In genomic region chr19:35776102-35776788, GRCh38 we compare ENCODE assay signal across 8 cellular contexts. TPM values are rescaled to one million over a fixed set of nuclear protein-coding genes. Genes with fewer than 3 reads are reported as not detected.
DNase-seq lines count a peak whose midpoint lies in the region; ATAC-seq, FAIRE-seq and TF ChIP-seq lines count a peak whose summit lies in the region.

No MANE protein-coding gene starts in this region.

- RAD21 ChIA-PET in GM12878 (lab: Charles Lee; ENCODE audit: unreplicated experiment) = interaction anchor here (1.1 kb wide), 1 partner anchor 36 kb away, joined by 4 read pairs; no protein-coding TSS in a partner anchor

- no peaks in the 10 kb centered on the region for H3K79me1 ChIP-seq in mesendoderm (ENCODE audit: low read length)

- H2AK5ac ChIP-seq in mesendoderm (ENCODE audit: low read length) = no peak overlapping the region

- H4K20me1 ChIP-seq in GM12878 (ENCODE audit: control insufficient read depth, insufficient read depth) = no peaks in the 10 kb centered on the region

- H3K27me3 Mint-ChIP-seq in stimulated activated naive CD8-positive, alpha-beta T cell treated with anti-CD3 and anti-CD28 coated beads, Interleukin-15, Interleukin-2, amounts not matched to agents 100 ng/mL and 50 ng/mL, for 24 hours = no peaks in the 10 kb centered on the region

- no peaks in the 10 kb centered on the region for H3K9me3 ChIP-seq in GM12878 (replicated peaks; ENCODE audit: control insufficient read depth, insufficient read depth, low read length)
- no peaks in the 10 kb centered on the region for H3K9me3 ChIP-seq in aorta (ENCODE audit: control insufficient read depth, low read length)

- no peak for ATAC-seq in stimulated activated naive CD8-positive, alpha-beta T cell treated with anti-CD3 and anti-CD28 coated beads, Interleukin-15, Interleukin-2, amounts not matched to agents 100 U/mL and 50 U/mL, for 24 hours
- ATAC-seq in GM12878 (no peak), aorta (ENCODE audit: low FRiP score) (no peak), HG02763 (IDR thresholded peaks at IDR 0.05; ENCODE audit: unreplicated experiment) (no peak), HG03469 (IDR thresholded peaks at IDR 0.05; ENCODE audit: unreplicated experiment) (no peak)

- TF ChIP-seq RAD21 in GM12878 (IDR thresholded peaks at IDR 0.05; ENCODE audit: insufficient read depth, low read depth, low read length) = no peak

- CTCF ChIA-PET in GM12878 (lab: Yijun Ruan, JAX) = interaction anchor here (0.6 to 1.3 kb wide), 3 partner anchors 58 to 278 kb away, joined by 3 read pairs; partner anchors contain the start of gene THAP8

- no peak overlapping the region for H2BK5ac ChIP-seq in mesendoderm (ENCODE audit: low read length)

- no peak overlapping the region for H2BK120ac ChIP-seq in mesendoderm (ENCODE audit: low read depth, low read length)

- no peak overlapping the region for H4K5ac ChIP-seq in mesendoderm (ENCODE audit: low read length)

- H3K9me3 Mint-ChIP-seq in stimulated activated naive CD8-positive, alpha-beta T cell treated with anti-CD3 and anti-CD28 coated beads, Interleukin-15, Interleukin-2, amounts not matched to agents 100 ng/mL and 50 ng/mL, for 24 hours = no peaks in the 10 kb centered on the region

- TF ChIP-seq EP300 in GM12878 (IDR thresholded peaks at IDR 0.05; ENCODE audit: borderline replicate concordance in 1 of 2, control insufficient read depth in 1 of 2, low read depth in 2 of 2, low read length in 2 of 2) = no peak

- H4K8ac ChIP-seq in mesendoderm (ENCODE audit: low read depth, low read length) = no peak overlapping the region

- H3K36me3 ChIP-seq in GM12878 (ENCODE audit: control insufficient read depth in 2 of 2, insufficient read depth in 2 of 2, low read length in 1 of 2) = no peaks in the 10 kb centered on the region; a peak in 1 of 4 replicates
- no peaks in the 10 kb centered on the region for H3K36me3 ChIP-seq in mesendoderm (ENCODE audit: control insufficient read depth, insufficient read depth, low read length)
- peaks cover 0 to 1% of the 10 kb centered on the region in 2 donors for H3K36me3 ChIP-seq in aorta (ENCODE audit: control insufficient read depth in 1 of 2, insufficient read depth in 2 of 2, low read length in 1 of 2)

- no peak overlapping the region for H3K18ac ChIP-seq in mesendoderm (ENCODE audit: low read length)

- peak overlapping the region; percentile 79 for H3K4me3 Mint-ChIP-seq in stimulated activated naive CD8-positive, alpha-beta T cell treated with anti-CD3 and anti-CD28 coated beads, Interleukin-15, Interleukin-2, amounts not matched to agents 100 ng/mL and 50 ng/mL, for 24 hours

- no peaks in the 10 kb centered on the region for H3K36me3 Mint-ChIP-seq in stimulated activated naive CD8-positive, alpha-beta T cell treated with anti-CD3 and anti-CD28 coated beads, Interleukin-15, Interleukin-2, amounts not matched to agents 100 ng/mL and 50 ng/mL, for 24 hours (ENCODE audit: low read depth)

- H2BK15ac ChIP-seq in mesendoderm (replicated peaks; ENCODE audit: low read depth) = no peak overlapping the region

- H3K27me3 ChIP-seq in GM12878 (replicated peaks in 1 of 2; ENCODE audit: control insufficient read depth in 2 of 2, insufficient read depth in 2 of 2, low read length in 1 of 2) (no peaks in the 10 kb centered on the region), mesendoderm (ENCODE audit: insufficient read depth, low read length, poor library complexity) (no peaks in the 10 kb centered on the region), aorta (ENCODE audit: control insufficient read depth in 1 of 2, insufficient read depth in 2 of 2, low read length in 1 of 2) (no peaks in the 10 kb centered on the region)

- H3K23ac ChIP-seq in mesendoderm (ENCODE audit: low read length) = no peak overlapping the region

- H3K4me3 ChIP-seq in GM12878 (peak overlapping the region; percentile 77), mesendoderm (ENCODE audit: low read length) (no peak overlapping the region), aorta (ENCODE audit: low read length in 2 of 2) (peak overlapping the region; percentile 73 to 91)

- H2AFZ ChIP-seq in GM12878 (ENCODE audit: control insufficient read depth, low read depth, low read length) = no peak overlapping the region

- DNase-seq in stimulated activated naive CD8-positive, alpha-beta T cell treated with anti-CD3 and anti-CD28 coated beads, Interleukin-15, Interleukin-2, amounts not matched to agents 100 U/mL and 50 U/mL, for 24 hours = no peak
- DNase-seq in GM12878 (ENCODE audit: low read depth, low spot score) (no peak), mesendoderm (no peak), aorta (no peak)
- no peak for DNase-seq in stimulated activated CD4-positive, alpha-beta T cell treated with anti-CD3 and anti-CD28 coated beads, Interleukin-4, amount 100 ng/mL, for 24 hours

- H3K9ac ChIP-seq in GM12878 (ENCODE audit: control insufficient read depth, insufficient read depth, low read length) (peak overlapping the region; percentile 7; the same call in 1 of the 2 replicates), mesendoderm (ENCODE audit: low read length) (peak overlapping the region; percentile 8)

- intact Hi-C loops in GM12878 (cut with micrococcal nuclease; ENCODE audit: unreplicated experiment) = no loop called here
- intact Hi-C loops in aorta (cut with DNase I) = loop anchor here in 1 of 2 donors (5.0 kb wide), 1 partner anchor 101 kb away; no protein-coding TSS in a partner anchor

- no TSS peak for BruUV-seq in GM12878 (replicated peaks; lab: Mats Ljungman, UMichigan)

- no peak for TF ChIP-seq CTCF in GM12878 (IDR thresholded peaks at IDR 0.05 in 2 of 3, conservative IDR thresholded peaks at IDR 0.05 in 1 of 3; ENCODE audit: control insufficient read depth in 2 of 3, extremely low read depth in 1 of 3, insufficient read depth in 1 of 3, low read depth in 3 of 3, low read length in 3 of 3)

- no peak overlapping the region for H3K4ac ChIP-seq in mesendoderm (ENCODE audit: low read depth, low read length)

- H3K4me1 ChIP-seq in GM12878 (ENCODE audit: control insufficient read depth, insufficient read depth, low read length) (no peaks in the 10 kb centered on the region), mesendoderm (ENCODE audit: control insufficient read depth, low read depth, low read length) (peaks cover 8% of the 10 kb centered on the region), aorta (ENCODE audit: control insufficient read depth in 1 of 2, insufficient read depth in 2 of 2, low read length in 2 of 2) (no peaks in the 10 kb centered on the region)

- TF ChIP-seq POLR2A in GM12878 (IDR thresholded peaks at IDR 0.05; ENCODE audit: low read depth, low read length) = no peak

- H3K4me2 ChIP-seq in GM12878 (ENCODE audit: control insufficient read depth, insufficient read depth) = peak overlapping the region; percentile 45
- H3K4me2 ChIP-seq in mesendoderm (ENCODE audit: low read length) = no peak overlapping the region

- H3K56ac ChIP-seq in mesendoderm (ENCODE audit: low read length) = peak overlapping the region; percentile 78

- POLR2A ChIA-PET in GM12878 (lab: Charles Lee) = interaction anchor here (0.7 to 1.7 kb wide), 3 partner anchors 28 to 64 kb away, joined by 3 to 5 read pairs (median 4); partner anchors contain the start of gene LIN37

- no peak for FAIRE-seq in GM12878 (lab: Jason Lieb, UNC)

- H3K27ac ChIP-seq in GM12878 (ENCODE audit: control insufficient read depth, insufficient read depth) = no peak overlapping the region
- no peak overlapping the region for H3K27ac ChIP-seq in mesendoderm (ENCODE audit: low read depth, low read length)
- H3K27ac ChIP-seq in aorta (ENCODE audit: low read depth in 1 of 2, low read length in 2 of 2) = no peak overlapping the region

- peaks cover 15% of the 10 kb centered on the region for H3K4me1 Mint-ChIP-seq in stimulated activated naive CD8-positive, alpha-beta T cell treated with anti-CD3 and anti-CD28 coated beads, Interleukin-15, Interleukin-2, amounts not matched to agents 100 ng/mL and 50 ng/mL, for 24 hours (ENCODE audit: low read depth)

- SMC1A ChIA-PET in GM12878 (lab: Charles Lee; ENCODE audit: uncharacterized antibody, unreplicated experiment) = interaction anchor here (0.7 kb wide), 1 partner anchor 36 kb away, joined by 3 read pairs; no protein-coding TSS in a partner anchor

- H3K27ac Mint-ChIP-seq in stimulated activated naive CD8-positive, alpha-beta T cell treated with anti-CD3 and anti-CD28 coated beads, Interleukin-15, Interleukin-2, amounts not matched to agents 100 ng/mL and 50 ng/mL, for 24 hours = no peak overlapping the region

- in situ Hi-C loops in GM12878 (cut with MboI) = no loop called here

- 72% methylated on average over 9 of the region's 13 CpGs for WGBS in GM12878 (ENCODE audit: insufficient coverage, insufficient replicate concordance, low lambda C conversion rate, missing lambda C conversion rate)
- no CpG with 5 or more reads among the region's 13 CpGs for WGBS in mesendoderm (ENCODE audit: extremely low coverage, insufficient coverage, low lambda C conversion rate)
- 45 to 49% methylated on average over 13 of the region's 13 CpGs for WGBS in aorta, 2 donors

- H3K79me2 ChIP-seq in GM12878 (ENCODE audit: control insufficient read depth, insufficient read depth, low read length) (no peaks in the 10 kb centered on the region), mesendoderm (ENCODE audit: control insufficient read depth, insufficient read depth, low read length) (no peaks in the 10 kb centered on the region)

RNA-seq across cellular contexts. Expression of gene ARHGAP33, which starts 0.9 kb away (rescaled TPM):
- 37.1 and 46.1 TPM in 2 replicates for total RNA-seq in GM12878 (2013; cell fraction: nucleolus; rRNA removed)
- total RNA-seq in GM12878 (2014; rRNA removed) (2.1 and 2.9 TPM in 2 replicates), GM12878 (2014; rRNA removed; fragmentation: Illumina TruSeq; extraction: Trizol) (0.55 and 0.76 TPM in 2 replicates), GM12878 (2021) (19.3 and 22.3 TPM in 2 replicates), aorta (10 to 100 TPM; 12.3 to 27.8 TPM)
- polyA plus RNA-seq in GM12878 (2011; ENCODE audit: low read depth) = 35.3 TPM
- polyA plus RNA-seq in GM12878 (2011; rRNA removed) (1.2 and 1.8 TPM in 2 replicates), GM12878 (2014; fragmentation: Illumina TruSeq; extraction: Trizol) (1.3 and 3.2 TPM in 2 replicates), GM12878 (2014; fragmentation: Nextera tagmentation; extraction: Ambion mirVana) (under 1 TPM in 1 of 2 experiments, not detected in 1; 0.05 TPM), GM12878 (2014; rRNA removed) (20.0 and 22.9 TPM in 2 replicates), GM12878 (2016; fragmentation: Nextera tagmentation; extraction: Ambion mirVana) (1 to 10 TPM; 2.3 to 2.6 TPM), aorta (10 to 100 TPM in 1 of 2 donors, 1 to 10 TPM in 1; 1.9 to 22.1 TPM)
- 2.7 and 3.1 TPM in 2 replicates for polyA plus RNA-seq in GM12878 (2011; cell fraction: cytosol; rRNA removed)
- 137 and 211 TPM in 2 replicates for polyA plus RNA-seq in GM12878 (2011; cell fraction: nucleus; rRNA removed)
- 22.5 and 43.9 TPM in 2 replicates for polyA plus RNA-seq in GM12878 (2012)
- 2.7 and 11.0 TPM in 2 replicates for polyA minus RNA-seq in GM12878 (2011; rRNA and poly(A)+ RNA removed)
- 1.2 and 3.4 TPM in 2 replicates for polyA minus RNA-seq in GM12878 (2011; cell fraction: cytosol; rRNA and poly(A)+ RNA removed)
- polyA minus RNA-seq in GM12878 (2011; cell fraction: nucleus; rRNA and poly(A)+ RNA removed) = 17.7 and 29.2 TPM in 2 replicates
- polyA plus RNA-seq in mesendoderm (2013, experiment 1 of 2) = 10.3 TPM
- 9.8 TPM for polyA plus RNA-seq in mesendoderm (2013, experiment 2 of 2)

RNA-seq across cellular contexts. Expression of gene PROSER3, which starts 18.3 kb away (rescaled TPM):
- 34.1 and 36.3 TPM in 2 replicates for total RNA-seq in GM12878 (2013; cell fraction: nucleolus; rRNA removed)
- 3.7 and 5.9 TPM in 2 replicates for total RNA-seq in GM12878 (2014; rRNA removed)
- total RNA-seq in GM12878 (2014; rRNA removed; fragmentation: Illumina TruSeq; extraction: Trizol) = 4.8 and 5.2 TPM in 2 replicates
- 24.0 and 25.1 TPM in 2 replicates for total RNA-seq in GM12878 (2021)
- 9.9 TPM for polyA plus RNA-seq in GM12878 (2011; ENCODE audit: low read depth)
- 4.1 and 5.3 TPM in 2 replicates for polyA plus RNA-seq in GM12878 (2011; rRNA removed)
- polyA plus RNA-seq in GM12878 (2011; cell fraction: cytosol; rRNA removed) = 7.9 and 10.1 TPM in 2 replicates
- polyA plus RNA-seq in GM12878 (2011; cell fraction: nucleus; rRNA removed) = 28.4 and 37.4 TPM in 2 replicates
- polyA plus RNA-seq in GM12878 (2012) = 12.3 and 13.0 TPM in 2 replicates
- polyA plus RNA-seq in GM12878 (2014; fragmentation: Illumina TruSeq; extraction: Trizol) = 12.3 and 17.2 TPM in 2 replicates
- under 1 TPM; 0.85 to 0.86 TPM for polyA plus RNA-seq in GM12878 (2014; fragmentation: Nextera tagmentation; extraction: Ambion mirVana)
- 14.0 and 15.6 TPM in 2 replicates for polyA plus RNA-seq in GM12878 (2014; rRNA removed)
- polyA plus RNA-seq in GM12878 (2016; fragmentation: Nextera tagmentation; extraction: Ambion mirVana) = 10 to 100 TPM; 14.2 to 14.6 TPM
- 8.9 and 19.5 TPM in 2 replicates for polyA minus RNA-seq in GM12878 (2011; rRNA and poly(A)+ RNA removed)
- 10.7 and 13.3 TPM in 2 replicates for polyA minus RNA-seq in GM12878 (2011; cell fraction: cytosol; rRNA and poly(A)+ RNA removed)
- 9.4 and 15.2 TPM in 2 replicates for polyA minus RNA-seq in GM12878 (2011; cell fraction: nucleus; rRNA and poly(A)+ RNA removed)
- polyA plus RNA-seq in mesendoderm (2013, experiment 1 of 2) = 17.9 TPM
- 17.6 TPM for polyA plus RNA-seq in mesendoderm (2013, experiment 2 of 2)
- total RNA-seq in aorta = 10 to 100 TPM; 18.7 to 19.6 TPM
- 10 to 100 TPM in 1 of 2 donors, 1 to 10 TPM in 1; 4.1 to 18.7 TPM for polyA plus RNA-seq in aorta

RNA-seq across cellular contexts. Expression of gene HSPB6, which starts 19.4 kb away (rescaled TPM):
- total RNA-seq in GM12878 (2013; cell fraction: nucleolus; rRNA removed) = 0.52 TPM in 1 of 2 replicates, not detected in the other
- not detected in 2 replicates for total RNA-seq in GM12878 (2014; rRNA removed)
- total RNA-seq in GM12878 (2014; rRNA removed; fragmentation: Illumina TruSeq; extraction: Trizol) = not detected in 2 replicates
- total RNA-seq in GM12878 (2021) = 0.51 and 1.6 TPM in 2 replicates
- polyA plus RNA-seq in GM12878 (2011; ENCODE audit: low read depth) = not detected
- 0.12 and 0.20 TPM in 2 replicates for polyA plus RNA-seq in GM12878 (2011; rRNA removed)
- polyA plus RNA-seq in GM12878 (2011; cell fraction: cytosol; rRNA removed) = 0.15 and 0.28 TPM in 2 replicates
- polyA plus RNA-seq in GM12878 (2011; cell fraction: nucleus; rRNA removed) = 0.60 and 1.5 TPM in 2 replicates
- polyA plus RNA-seq in GM12878 (2012) = 0.10 and 0.20 TPM in 2 replicates
- 0.13 and 0.16 TPM in 2 replicates for polyA plus RNA-seq in GM12878 (2014; fragmentation: Illumina TruSeq; extraction: Trizol)
- not detected for polyA plus RNA-seq in GM12878 (2014; fragmentation: Nextera tagmentation; extraction: Ambion mirVana)
- polyA plus RNA-seq in GM12878 (2014; rRNA removed) = 0.09 TPM in 1 of 2 replicates, not detected in the other
- under 1 TPM; 0.52 TPM for polyA plus RNA-seq in GM12878 (2016; fragmentation: Nextera tagmentation; extraction: Ambion mirVana)
- polyA minus RNA-seq in GM12878 (2011; rRNA and poly(A)+ RNA removed) = not detected in 2 replicates
- 0.80 TPM in 1 of 2 replicates, not detected in the other for polyA minus RNA-seq in GM12878 (2011; cell fraction: cytosol; rRNA and poly(A)+ RNA removed)
- polyA minus RNA-seq in GM12878 (2011; cell fraction: nucleus; rRNA and poly(A)+ RNA removed) = 0.36 and 0.77 TPM in 2 replicates
- polyA plus RNA-seq in mesendoderm (2013, experiment 1 of 2) = 1.3 TPM
- polyA plus RNA-seq in mesendoderm (2013, experiment 2 of 2) = 1.1 TPM
- 100 to 1,000 TPM; 148 to 152 TPM for total RNA-seq in aorta
- polyA plus RNA-seq in aorta = 100 to 1,000 TPM in 1 of 2 donors, 10 to 100 TPM in 1; 73.9 to 131 TPM

RNA-seq across cellular contexts. Expression of gene LIN37, which starts 27.9 kb away (rescaled TPM):
- 7.8 and 11.3 TPM in 2 replicates for total RNA-seq in GM12878 (2013; cell fraction: nucleolus; rRNA removed)
- total RNA-seq in GM12878 (2014; rRNA removed) = 6.0 and 6.9 TPM in 2 replicates
- total RNA-seq in GM12878 (2014; rRNA removed; fragmentation: Illumina TruSeq; extraction: Trizol) = 7.4 and 10.9 TPM in 2 replicates
- 6.8 and 7.4 TPM in 2 replicates for total RNA-seq in GM12878 (2021)
- polyA plus RNA-seq in GM12878 (2011; ENCODE audit: low read depth) = 4.2 TPM
- 4.0 and 5.1 TPM in 2 replicates for polyA plus RNA-seq in GM12878 (2011; rRNA removed)
- polyA plus RNA-seq in GM12878 (2011; cell fraction: cytosol; rRNA removed) = 8.5 and 11.6 TPM in 2 replicates
- polyA plus RNA-seq in GM12878 (2011; cell fraction: nucleus; rRNA removed) = 25.4 and 28.5 TPM in 2 replicates
- polyA plus RNA-seq in GM12878 (2012) = 11.8 and 13.9 TPM in 2 replicates
- polyA plus RNA-seq in GM12878 (2014; fragmentation: Illumina TruSeq; extraction: Trizol) = 2.8 and 8.2 TPM in 2 replicates
- 1 to 10 TPM in 1 of 2 experiments, under 1 TPM in 1; 0.69 to 3.3 TPM for polyA plus RNA-seq in GM12878 (2014; fragmentation: Nextera tagmentation; extraction: Ambion mirVana)
- polyA plus RNA-seq in GM12878 (2014; rRNA removed) = 7.7 and 11.2 TPM in 2 replicates
- 10 to 100 TPM; 10.1 to 11.9 TPM for polyA plus RNA-seq in GM12878 (2016; fragmentation: Nextera tagmentation; extraction: Ambion mirVana)
- 6.6 and 7.2 TPM in 2 replicates for polyA minus RNA-seq in GM12878 (2011; rRNA and poly(A)+ RNA removed)
- 10.7 and 14.1 TPM in 2 replicates for polyA minus RNA-seq in GM12878 (2011; cell fraction: cytosol; rRNA and poly(A)+ RNA removed)
- polyA minus RNA-seq in GM12878 (2011; cell fraction: nucleus; rRNA and poly(A)+ RNA removed) = 7.6 and 9.2 TPM in 2 replicates
- polyA plus RNA-seq in mesendoderm (2013, experiment 1 of 2) = 2.7 TPM
- 3.4 TPM for polyA plus RNA-seq in mesendoderm (2013, experiment 2 of 2)
- total RNA-seq in aorta = 10 to 100 TPM; 10.6 to 13.3 TPM
- 10 to 100 TPM; 13.1 to 91.2 TPM for polyA plus RNA-seq in aorta

RNA-seq across cellular contexts. Expression of gene PSENEN, which starts 30.8 kb away (rescaled TPM):
- total RNA-seq in GM12878 (2013; cell fraction: nucleolus; rRNA removed) = 2.8 and 4.2 TPM in 2 replicates
- total RNA-seq in GM12878 (2014; rRNA removed) (37.8 and 39.4 TPM in 2 replicates), GM12878 (2014; rRNA removed; fragmentation: Illumina TruSeq; extraction: Trizol) (34.3 and 34.7 TPM in 2 replicates), GM12878 (2021) (35.6 and 42.9 TPM in 2 replicates), aorta (10 to 100 TPM; 32.9 to 37.0 TPM)
- 6.0 TPM for polyA plus RNA-seq in GM12878 (2011; ENCODE audit: low read depth)
- polyA plus RNA-seq in GM12878 (2011; rRNA removed) (10.5 and 14.4 TPM in 2 replicates), GM12878 (2014; fragmentation: Illumina TruSeq; extraction: Trizol) (29.9 and 35.1 TPM in 2 replicates), GM12878 (2014; fragmentation: Nextera tagmentation; extraction: Ambion mirVana) (100 to 1,000 TPM; 143 to 178 TPM), GM12878 (2014; rRNA removed) (32.3 and 44.0 TPM in 2 replicates), GM12878 (2016; fragmentation: Nextera tagmentation; extraction: Ambion mirVana) (10 to 100 TPM; 62.6 to 66.7 TPM), aorta (10 to 100 TPM; 32.4 to 59.2 TPM)
- 23.6 and 28.8 TPM in 2 replicates for polyA plus RNA-seq in GM12878 (2011; cell fraction: cytosol; rRNA removed)
- polyA plus RNA-seq in GM12878 (2011; cell fraction: nucleus; rRNA removed) = 14.0 and 17.6 TPM in 2 replicates
- polyA plus RNA-seq in GM12878 (2012) = 35.0 and 36.0 TPM in 2 replicates
- polyA minus RNA-seq in GM12878 (2011; rRNA and poly(A)+ RNA removed) = 9.1 and 21.3 TPM in 2 replicates
- polyA minus RNA-seq in GM12878 (2011; cell fraction: cytosol; rRNA and poly(A)+ RNA removed) = 4.5 and 4.8 TPM in 2 replicates
- 3.5 and 3.9 TPM in 2 replicates for polyA minus RNA-seq in GM12878 (2011; cell fraction: nucleus; rRNA and poly(A)+ RNA removed)
- 90.9 TPM for polyA plus RNA-seq in mesendoderm (2013, experiment 1 of 2)
- 84.3 TPM for polyA plus RNA-seq in mesendoderm (2013, experiment 2 of 2)

Comparison
In these comparisons a context has a peak if more than half of its experiments do, and no peak if none do; other contexts are left out.
1. RNA of gene HSPB6, which starts 19.4 kb away (total RNA-seq): 148 to 152 TPM in aorta; 0.51 to 1.6 TPM in GM12878; every median in the first group is over 10 times any median in the second.